ENCODE assay signal across 28 cellular contexts in genomic region chrX:40784516-40785151, GRCh38. TPM values are rescaled to one million over a fixed set of nuclear protein-coding genes. Genes with fewer than 3 reads are reported as not detected.
DNase-seq lines count a peak whose midpoint lies in the region; ATAC-seq, FAIRE-seq and TF ChIP-seq lines count a peak whose summit lies in the region.
"Had no signal": no experiment of that assay in that cellular context is flagged by ENCODE, and none has a peak within 500 bp of the region (broad histone marks: within the 10 kb centered on the region; RNA-seq: fewer than 3 reads in every experiment).

No MANE protein-coding gene starts in this region.

- H3K27ac Mint-ChIP-seq in activated CD4-positive, alpha-beta T cell treated with anti-CD3 and anti-CD28 coated beads for 36 hours, result peak overlapping the region; percentile 65
- peak overlapping the region; percentile 54 for H3K27ac Mint-ChIP-seq in astrocyte (ENCODE audit: unreplicated experiment)
- H3K27ac Mint-ChIP-seq: activated CD4-positive, alpha-beta memory T cell treated with anti-CD3 and anti-CD28 coated beads for 36 hours; activated naive CD8-positive, alpha-beta T cell treated with anti-CD3 and anti-CD28 coated beads for 36 hours; IgD-negative memory B cell; naive thymus-derived CD8-positive, alpha-beta T cell; WTC11 had no signal

- intact Hi-C loops in activated CD4-positive, alpha-beta T cell treated with anti-CD3 and anti-CD28 coated beads for 36 hours (cut with DNase I, micrococcal nuclease), result loop anchor here in 1 of 2 experiments (10.0 kb wide), 1 partner anchor 50 kb away; the partner anchor contains the start of gene MED14
- intact Hi-C loops in head of caudate nucleus (cut with DNase I), result no loop called here

- no peaks in the 10 kb centered on the region for H3K27me3 Mint-ChIP-seq in activated CD4-positive, alpha-beta T cell treated with anti-CD3 and anti-CD28 coated beads for 36 hours
- no peaks in the 10 kb centered on the region for H3K27me3 Mint-ChIP-seq in astrocyte (ENCODE audit: low read depth, unreplicated experiment)
- H3K27me3 Mint-ChIP-seq: activated CD4-positive, alpha-beta memory T cell treated with anti-CD3 and anti-CD28 coated beads for 36 hours; activated naive CD8-positive, alpha-beta T cell treated with anti-CD3 and anti-CD28 coated beads for 36 hours; naive thymus-derived CD8-positive, alpha-beta T cell had no signal

- H3K79me2 ChIP-seq in astrocyte (ENCODE audit: insufficient read depth, low read length), result no peaks in the 10 kb centered on the region

- ATAC-seq in activated CD4-positive, alpha-beta T cell treated with anti-CD3 and anti-CD28 coated beads for 36 hours, result peak; percentile 70
- ATAC-seq: body of pancreas; naive thymus-derived CD8-positive, alpha-beta T cell; WTC11 had no signal

- no peak overlapping the region for H3K9ac ChIP-seq in astrocyte (ENCODE audit: low read length)

- no peak overlapping the region for H3K4me2 ChIP-seq in astrocyte (ENCODE audit: low read length)

- POLR2A ChIA-PET in activated CD4-positive, alpha-beta T cell treated with anti-CD3 and anti-CD28 coated beads for 36 hours (lab: Charles Lee), result interaction anchor here (0.6 kb wide), 2 partner anchors 98 to 333 kb away, joined by 3 to 9 read pairs; no protein-coding TSS in a partner anchor

- H3K27me3 ChIP-seq in astrocyte (ENCODE audit: insufficient read depth, low read length) (no peaks in the 10 kb centered on the region), small intestine (ENCODE audit: control insufficient read depth in 2 of 2, insufficient read depth in 2 of 2, low read length in 2 of 2) (no peaks in the 10 kb centered on the region)
- H3K27me3 ChIP-seq: body of pancreas had no signal

- no peak for TF ChIP-seq CTCF in astrocyte (IDR thresholded peaks at IDR 0.05; ENCODE audit: insufficient read depth, low read depth, low read length)
- no peak for TF ChIP-seq CTCF in fibroblast of villous mesenchyme (IDR thresholded peaks at IDR 0.05; ENCODE audit: insufficient read depth, low read depth, low read length)

- CTCF ChIA-PET in activated CD4-positive, alpha-beta T cell treated with anti-CD3 and anti-CD28 coated beads for 36 hours (lab: Charles Lee), result interaction anchor here (0.6 to 1.1 kb wide), 2 partner anchors 10 to 36 kb away, joined by 3 to 4 read pairs; no protein-coding TSS in a partner anchor

- no peak overlapping the region for H3K4me3 Mint-ChIP-seq in activated CD4-positive, alpha-beta T cell treated with anti-CD3 and anti-CD28 coated beads for 36 hours
- H3K4me3 Mint-ChIP-seq in astrocyte (ENCODE audit: unreplicated experiment), result no peak overlapping the region
- H3K4me3 Mint-ChIP-seq: activated CD4-positive, alpha-beta memory T cell treated with anti-CD3 and anti-CD28 coated beads for 36 hours; activated naive CD8-positive, alpha-beta T cell treated with anti-CD3 and anti-CD28 coated beads for 36 hours; IgD-negative memory B cell; naive thymus-derived CD8-positive, alpha-beta T cell; WTC11 had no signal

- FAIRE-seq in astrocyte (lab: Jason Lieb, UNC) (peak; percentile 97), small intestine (lab: Jason Lieb, UNC) (no peak)

- H3K4me1 ChIP-seq in astrocyte (ENCODE audit: insufficient read depth, low read length), result no peaks in the 10 kb centered on the region
- H3K4me1 ChIP-seq in small intestine (ENCODE audit: control insufficient read depth in 2 of 2, insufficient read depth in 1 of 2, low read depth in 1 of 2, low read length in 1 of 2), result no peaks in the 10 kb centered on the region
- H3K4me1 ChIP-seq: body of pancreas, HAP-1 had no signal

- 70 to 86% (median 79%) methylated on average over 4 of the region's 4 CpGs for WGBS in small intestine, 3 donors

- DNase-seq in activated CD4-positive, alpha-beta T cell treated with anti-CD3 and anti-CD28 coated beads for 36 hours, result no peak
- no peak for DNase-seq in activated CD4-positive, alpha-beta T cell treated with anti-CD3 and anti-CD28 coated beads, Interleukin-2, amount 50 U/mL, for 48 hours
- DNase-seq in astrocyte (ENCODE audit: low read depth), result no peak
- DNase-seq in fibroblast of villous mesenchyme (ENCODE audit: low read depth), result peak; percentile 17
- DNase-seq in lung microvascular endothelial cell (ENCODE audit: low read depth in 2 of 2), result peak; percentile 9 to 30
- no peak for DNase-seq in GM03348 (ENCODE audit: low spot score)
- no peak for DNase-seq in small intestine
- no peak for DNase-seq in head of caudate nucleus
- DNase-seq: 8988T; activated CD4-positive, alpha-beta memory T cell treated with anti-CD3 and anti-CD28 coated beads for 36 hours; activated effector memory CD4-positive, alpha-beta T cell treated with Interleukin-2 at 50 U/mL for 16 hours; activated naive CD8-positive, alpha-beta T cell treated with anti-CD3 and anti-CD28 coated beads for 36 hours; body of pancreas; DMS53; effector memory CD4-positive, alpha-beta T cell; GF-D8; midbrain; naive thymus-derived CD8-positive, alpha-beta T cell; NCI-H2081 treated with DMSO at 0.1 percent for 48 hours; occipital lobe; SHP77; stimulated activated CD4-positive, alpha-beta T cell treated with anti-CD3 and anti-CD28 coated beads, Interleukin-1b, Interleukin-23, amount 100 ng/mL, for 48 hours; T1000 had no signal

- peaks cover 2% of the 10 kb centered on the region for H3K9me3 Mint-ChIP-seq in activated CD4-positive, alpha-beta T cell treated with anti-CD3 and anti-CD28 coated beads for 36 hours (ENCODE audit: low read depth)
- H3K9me3 Mint-ChIP-seq in astrocyte (ENCODE audit: unreplicated experiment), result no peaks in the 10 kb centered on the region
- H3K9me3 Mint-ChIP-seq: activated CD4-positive, alpha-beta memory T cell treated with anti-CD3 and anti-CD28 coated beads for 36 hours had no signal

- no peaks in the 10 kb centered on the region for H3K9me3 ChIP-seq in astrocyte (ENCODE audit: insufficient read depth, low read depth, low read length)
- no peaks in the 10 kb centered on the region for H3K9me3 ChIP-seq in small intestine (ENCODE audit: control insufficient read depth, low read depth)
- H3K9me3 ChIP-seq: body of pancreas, HAP-1 had no signal

- peaks cover 8% of the 10 kb centered on the region for H3K4me1 Mint-ChIP-seq in activated CD4-positive, alpha-beta T cell treated with anti-CD3 and anti-CD28 coated beads for 36 hours
- H3K4me1 Mint-ChIP-seq in astrocyte (ENCODE audit: low read depth, unreplicated experiment), result peaks cover 8% of the 10 kb centered on the region
- H3K4me1 Mint-ChIP-seq: IgD-negative memory B cell; naive thymus-derived CD8-positive, alpha-beta T cell; WTC11 had no signal

- H3K4me3 ChIP-seq in astrocyte (ENCODE audit: insufficient read depth, low read depth, low read length) (no peak overlapping the region), fibroblast of villous mesenchyme (ENCODE audit: low read depth, low read length) (no peak overlapping the region), small intestine (ENCODE audit: low read depth in 1 of 2, low read length in 2 of 2) (no peak overlapping the region)
- H3K4me3 ChIP-seq: body of pancreas, HAP-1, skin epidermis had no signal

- H3K36me3 Mint-ChIP-seq in activated CD4-positive, alpha-beta T cell treated with anti-CD3 and anti-CD28 coated beads for 36 hours (ENCODE audit: low read depth), result no peaks in the 10 kb centered on the region
- no peaks in the 10 kb centered on the region for H3K36me3 Mint-ChIP-seq in astrocyte (ENCODE audit: low read depth, unreplicated experiment)
- H3K36me3 Mint-ChIP-seq: activated CD4-positive, alpha-beta memory T cell treated with anti-CD3 and anti-CD28 coated beads for 36 hours; activated naive CD8-positive, alpha-beta T cell treated with anti-CD3 and anti-CD28 coated beads for 36 hours; IgD-negative memory B cell; naive thymus-derived CD8-positive, alpha-beta T cell; WTC11 had no signal

- H4K20me1 ChIP-seq in astrocyte (ENCODE audit: insufficient read depth, low read length), result no peaks in the 10 kb centered on the region

- H3K27ac ChIP-seq in astrocyte (ENCODE audit: low read depth, low read length) (no peak overlapping the region), small intestine (ENCODE audit: low read depth in 1 of 2, low read length in 1 of 2) (no peak overlapping the region)
- H3K27ac ChIP-seq: body of pancreas, HL-60, skin epidermis had no signal

- no peak overlapping the region for H2AFZ ChIP-seq in astrocyte (ENCODE audit: low read depth, low read length)

- H3K36me3 ChIP-seq in astrocyte (ENCODE audit: insufficient read depth, low read length) (no peaks in the 10 kb centered on the region), small intestine (ENCODE audit: control insufficient read depth in 2 of 2, insufficient read depth in 2 of 2, low read length in 2 of 2) (no peaks in the 10 kb centered on the region)
- H3K36me3 ChIP-seq: HAP-1 had no signal

RNA-seq across cellular contexts. Expression of gene MED14, which starts 49.3 kb away (rescaled TPM):
- total RNA-seq in activated CD4-positive, alpha-beta T cell treated with anti-CD3 and anti-CD28 coated beads for 36 hours, result 10 to 100 TPM; 51.0 to 60.1 TPM
- total RNA-seq in astrocyte (79.5 and 79.9 TPM in 2 replicates), fibroblast of villous mesenchyme (24.2 and 29.4 TPM in 2 replicates), lung microvascular endothelial cell (13.3 and 14.1 TPM in 2 replicates)
- 10 to 100 TPM; 13.0 to 18.1 (median 16.5) TPM for polyA plus RNA-seq in small intestine

Comparison
In these comparisons a context has a peak if more than half of its experiments do, and no peak if none do; other contexts are left out.
1. DNase-seq: peak in fibroblast of villous mesenchyme (single experiment) and lung microvascular endothelial cell (2 of 2); none in activated CD4-positive, alpha-beta T cell treated with anti-CD3 and anti-CD28 coated beads for 36 hours (single experiment), activated CD4-positive, alpha-beta T cell treated with anti-CD3 and anti-CD28 coated beads, Interleukin-2, amount 50 U/mL, for 48 hours (0 of 2), astrocyte (single experiment), GM03348 (single experiment), small intestine (single experiment) and head of caudate nucleus (0 of 42).